In genomic region chr13:37136187-37136586, GRCh38 we compare ENCODE assay signal across 18 cellular contexts. TPM values are rescaled to one million over a fixed set of nuclear protein-coding genes. Genes with fewer than 3 reads are reported as not detected.
DNase-seq lines count a peak whose midpoint lies in the region; ATAC-seq and TF ChIP-seq lines count a peak whose summit lies in the region.
"Had no signal": no experiment of that assay in that cellular context is flagged by ENCODE, and none has a peak within 500 bp of the region (broad histone marks: within the 10 kb centered on the region; RNA-seq: fewer than 3 reads in every experiment).

No MANE protein-coding gene starts in this region.

- peaks cover 15% of the 10 kb centered on the region for H3K4me1 ChIP-seq in hepatocyte (ENCODE audit: insufficient read depth)
- H3K4me1 ChIP-seq in smooth muscle cell (ENCODE audit: low read depth): peaks cover 10% of the 10 kb centered on the region
- no peaks in the 10 kb centered on the region for H3K4me1 ChIP-seq in gastroesophageal sphincter
- H3K4me1 ChIP-seq in uterus: no peaks in the 10 kb centered on the region
- H3K4me1 ChIP-seq: BLaER1 treated with 17β-estradiol and CSF1 and Interleukin-3, amounts not matched to agents 10 nM and 100 nM had no signal

- no peak overlapping the region for H3K4me2 ChIP-seq in hepatocyte
- peak overlapping the region; percentile 1 for H3K4me2 ChIP-seq in smooth muscle cell
- H3K4me2 ChIP-seq: BLaER1 treated with 17β-estradiol and CSF1 and Interleukin-3, amounts not matched to agents 10 nM and 100 nM; KMS-11 had no signal

- no peaks in the 10 kb centered on the region for H3K9me3 ChIP-seq in hepatocyte (ENCODE audit: low read depth)
- no peaks in the 10 kb centered on the region for H3K9me3 ChIP-seq in smooth muscle cell (replicated peaks; ENCODE audit: low read depth)
- H3K9me3 ChIP-seq in gastroesophageal sphincter: no peaks in the 10 kb centered on the region
- no peaks in the 10 kb centered on the region for H3K9me3 ChIP-seq in uterus

- DNase-seq in HFFc6 (peak; percentile 57), cardiac fibroblast (ENCODE audit: low read depth in 2 of 2) (peak; percentile 58 to 59), hepatocyte (ENCODE audit: low spot score) (no peak), smooth muscle cell (lab: John Stamatoyannopoulos, UW; ENCODE audit: unreplicated experiment) (no peak), uterus (no peak)
- no peak for DNase-seq in activated T-cell treated with anti-CD3 and anti-CD28 coated beads, Interleukin-2, amount 50 U/mL, for 1 hour
- DNase-seq: DMS 273 treated with DMSO at 0.1 percent for 48 hours, MG63, NCI-H1092 treated with DMSO at 0.1 percent for 48 hours, NCI-H1694 treated with DMSO at 0.1 percent for 48 hours, NCI-H446, NCI-H774, SHP77 treated with DMSO at 0.1 percent for 48 hours had no signal

- H3K9me3 Mint-ChIP-seq in HFFc6: peaks cover 5% of the 10 kb centered on the region

- intact Hi-C loops in uterus (cut with DNase I; ENCODE audit: low total_unique reads): no loop called here

- H3K4me3 ChIP-seq in cardiac fibroblast (replicated peaks in 1 of 2; ENCODE audit: low read depth in 2 of 2, low read length in 2 of 2) (no peak overlapping the region), hepatocyte (no peak overlapping the region), smooth muscle cell (no peak overlapping the region), gastroesophageal sphincter (no peak overlapping the region), uterus (no peak overlapping the region)
- H3K4me3 ChIP-seq: BLaER1 treated with 17β-estradiol and CSF1 and Interleukin-3, amounts not matched to agents 10 nM and 100 nM; MG63 had no signal

- no peaks in the 10 kb centered on the region for H3K79me2 ChIP-seq in hepatocyte
- H3K79me2 ChIP-seq in smooth muscle cell (ENCODE audit: low read depth): no peaks in the 10 kb centered on the region

- H3K27ac ChIP-seq in hepatocyte (peak overlapping the region; percentile 69), smooth muscle cell (ENCODE audit: low read depth) (peak overlapping the region; percentile 6), gastroesophageal sphincter (no peak overlapping the region), uterus (peak overlapping the region in 1 of 2 donors; percentile 46)
- H3K27ac ChIP-seq: BLaER1 treated with 17β-estradiol and CSF1 and Interleukin-3, amounts not matched to agents 10 nM and 100 nM; KMS-11 had no signal

- no peaks in the 10 kb centered on the region for H3K27me3 Mint-ChIP-seq in HFFc6 (ENCODE audit: insufficient read depth)

- TF ChIP-seq POLR2A in gastroesophageal sphincter (IDR thresholded peaks at IDR 0.05): no peak
- TF ChIP-seq POLR2A in uterus (IDR thresholded peaks at IDR 0.05): no peak

- H3K27me3 ChIP-seq in hepatocyte (no peaks in the 10 kb centered on the region), smooth muscle cell (ENCODE audit: low read depth) (no peaks in the 10 kb centered on the region), gastroesophageal sphincter (no peaks in the 10 kb centered on the region), uterus (no peaks in the 10 kb centered on the region)
- H3K27me3 ChIP-seq: BLaER1 treated with 17β-estradiol and CSF1 and Interleukin-3, amounts not matched to agents 10 nM and 100 nM; MG63 had no signal

- peaks cover 81% of the 10 kb centered on the region for H3K4me1 Mint-ChIP-seq in HFFc6 (ENCODE audit: low read depth)

- H4K20me1 ChIP-seq in hepatocyte (ENCODE audit: insufficient read depth, poor library complexity, severe bottlenecking): no peaks in the 10 kb centered on the region
- no peaks in the 10 kb centered on the region for H4K20me1 ChIP-seq in smooth muscle cell (ENCODE audit: low read depth)
- H4K20me1 ChIP-seq: BLaER1 treated with 17β-estradiol and CSF1 and Interleukin-3, amounts not matched to agents 10 nM and 100 nM had no signal

- no peaks in the 10 kb centered on the region for H3K9me2 ChIP-seq in hepatocyte (replicated peaks; ENCODE audit: insufficient read depth)

- H2AFZ ChIP-seq in hepatocyte (no peak overlapping the region), smooth muscle cell (ENCODE audit: low read depth) (no peak overlapping the region)

- no peak overlapping the region for H3K4me3 Mint-ChIP-seq in HFFc6

- 24% methylated on average over 2 of the region's 2 CpGs for whole genome bisulfite sequencing in hepatocyte (ENCODE audit: low lambda C conversion rate, missing lambda C conversion rate)
- 6% methylated on average over 2 of the region's 2 CpGs for WGBS in smooth muscle cell (ENCODE audit: low lambda C conversion rate)
- WGBS in gastroesophageal sphincter (ENCODE audit: low coverage in 1 of 2), 2 donors: 17 to 25% methylated on average over 1 to 2 of the region's 2 CpGs

- no peaks in the 10 kb centered on the region for H3K36me3 ChIP-seq in hepatocyte (replicated peaks; ENCODE audit: insufficient read depth, low read depth)
- H3K36me3 ChIP-seq in smooth muscle cell (ENCODE audit: low read depth): no peaks in the 10 kb centered on the region
- H3K36me3 ChIP-seq in gastroesophageal sphincter: no peaks in the 10 kb centered on the region
- no peaks in the 10 kb centered on the region for H3K36me3 ChIP-seq in uterus
- H3K36me3 ChIP-seq: BLaER1 treated with 17β-estradiol and CSF1 and Interleukin-3, amounts not matched to agents 10 nM and 100 nM; MG63 had no signal

- no peak for TF ChIP-seq EP300 in gastroesophageal sphincter (IDR thresholded peaks at IDR 0.05)

- no peak for ATAC-seq in gastroesophageal sphincter
- ATAC-seq: Panc1 had no signal

- TF ChIP-seq CTCF in HFFc6 (IDR thresholded peaks at IDR 0.05): no peak
- no peak for TF ChIP-seq CTCF in cardiac fibroblast (IDR thresholded peaks at IDR 0.05; ENCODE audit: low read depth, low read length)
- TF ChIP-seq CTCF in hepatocyte (IDR thresholded peaks at IDR 0.05; ENCODE audit: poor library complexity): no peak
- TF ChIP-seq CTCF in smooth muscle cell (IDR thresholded peaks at IDR 0.05; ENCODE audit: borderline replicate concordance, insufficient read depth, poor library complexity, severe bottlenecking): no peak
- no peak for TF ChIP-seq CTCF in gastroesophageal sphincter (IDR thresholded peaks at IDR 0.05)
- TF ChIP-seq CTCF in uterus (IDR thresholded peaks at IDR 0.05): no peak

- no peak overlapping the region for H3K9ac ChIP-seq in smooth muscle cell (ENCODE audit: low read depth)
- H3K9ac ChIP-seq: BLaER1 treated with 17β-estradiol and CSF1 and Interleukin-3, amounts not matched to agents 10 nM and 100 nM; KMS-11 had no signal

- peaks cover 11% of the 10 kb centered on the region for H3K36me3 Mint-ChIP-seq in HFFc6 (ENCODE audit: low read depth)

- H3K27ac Mint-ChIP-seq in HFFc6: peak overlapping the region; percentile 67

- H3F3A ChIP-seq in smooth muscle cell (ENCODE audit: low read depth): no peaks in the 10 kb centered on the region

RNA-seq across cellular contexts. Expression of gene CSNK1A1L, which starts 30.7 kb away (rescaled TPM):
- total RNA-seq in HFFc6 (2021; fragmentation: NEBNext Ultra II Directional; extraction: Animal tissue kit (Norgen Biotek cat#: 25700)): not detected
- total RNA-seq in hepatocyte (not detected in 2 replicates), smooth muscle cell (not detected in 2 replicates), gastroesophageal sphincter (under 1 TPM in 1 of 4 donors, not detected in 3; 0.12 TPM), uterus (not detected)
- polyA plus RNA-seq in hepatocyte (not detected in 2 replicates), smooth muscle cell (not detected in 2 replicates)
- total RNA-seq: H4 had no signal

Comparison
In these comparisons a context has a peak if more than half of its experiments do, and no peak if none do; other contexts are left out.
1. DNase-seq: peak in HFFc6 (single experiment) and cardiac fibroblast (2 of 2); none in hepatocyte (single experiment), smooth muscle cell (single experiment), activated T-cell treated with anti-CD3 and anti-CD28 coated beads, Interleukin-2, amount 50 U/mL, for 1 hour (single experiment) and uterus (0 of 2).
2. H3K27ac ChIP-seq: peak in hepatocyte (single experiment) and smooth muscle cell (single experiment); none in gastroesophageal sphincter (0 of 4).